ENCODE assay signal across 8 cellular contexts in the genomic region with DNA sequence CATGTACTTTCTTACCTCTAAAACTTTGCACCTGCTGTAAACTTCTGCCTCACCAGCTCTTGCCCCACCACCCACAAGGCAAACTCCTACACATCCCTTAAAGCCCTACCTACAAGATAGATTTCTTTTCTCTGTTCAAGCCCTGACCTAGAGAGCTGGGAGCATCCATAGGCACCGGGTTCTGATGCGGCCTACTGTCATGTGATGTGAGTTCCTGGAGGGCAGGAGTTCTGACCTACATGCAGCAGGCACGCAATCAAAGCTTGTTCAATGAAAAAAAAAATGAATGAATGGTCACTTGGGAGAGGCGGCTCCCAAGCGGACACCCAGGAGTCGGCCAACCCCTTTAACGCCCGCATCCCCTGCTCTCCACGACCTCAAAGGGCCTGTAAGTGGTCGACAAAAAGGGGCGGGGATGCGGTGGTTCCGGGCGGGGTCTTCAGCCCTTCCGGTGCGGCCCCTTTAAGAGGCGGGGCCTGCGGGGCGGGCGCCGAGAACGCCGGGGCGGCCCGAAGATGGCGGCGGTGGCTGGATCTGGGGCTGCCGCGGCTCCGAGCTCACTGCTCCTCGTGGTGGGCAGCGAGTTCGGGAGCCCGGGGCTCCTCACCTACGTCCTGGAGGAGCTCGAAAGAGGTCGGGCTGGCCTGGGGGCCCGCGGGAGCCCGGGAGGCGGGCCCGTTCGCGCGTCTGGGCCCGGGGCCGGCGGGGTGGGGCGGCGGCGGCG. TPM values are rescaled to one million over a fixed set of nuclear protein-coding genes. Genes with fewer than 3 reads are reported as not detected.
DNase-seq lines count a peak whose midpoint lies in the region; ATAC-seq and TF ChIP-seq lines count a peak whose summit lies in the region.

MAP1S (plus strand) TSS at position 493 of the 724 bp plus-strand sequence; CDS start at position 516, 23 bp downstream.

- H3K27ac ChIP-seq in RWPE2 (ENCODE audit: poor library complexity, severe bottlenecking) (peak within 1 kb of the TSS; percentile 29), gastroesophageal sphincter (peak within 1 kb of the TSS in 3 of 4 donors; percentile 70 to 83 (median 74)), neutrophil (peak within 1 kb of the TSS; percentile 77), suprapubic skin (peak within 1 kb of the TSS; percentile 56)

- H3K4me3 ChIP-seq in RWPE2 (ENCODE audit: severe bottlenecking) (peak within 1 kb of the TSS; percentile 74), gastroesophageal sphincter (peak within 1 kb of the TSS; percentile 95), neutrophil (ENCODE audit: low read depth in 1 of 2, low read length in 1 of 2) (peak within 1 kb of the TSS; percentile 80 to 83), suprapubic skin (peak within 1 kb of the TSS; percentile 93)

- WGBS in gastroesophageal sphincter (ENCODE audit: low coverage in 1 of 2), 2 donors = 0 to 5% methylated on average over 3 to 13 of the region's 52 CpGs
- WGBS in suprapubic skin = 4% methylated on average over 9 of the region's 52 CpGs

- peaks cover 10% of the 10 kb centered on the region for H3K36me3 ChIP-seq in RWPE2 (ENCODE audit: low read depth)
- peaks cover 0 to 18% of the 10 kb centered on the region in 2 donors for H3K36me3 ChIP-seq in gastroesophageal sphincter
- H3K36me3 ChIP-seq in neutrophil = peaks cover 19% of the 10 kb centered on the region
- H3K36me3 ChIP-seq in suprapubic skin = peaks cover 13% of the 10 kb centered on the region

- TF ChIP-seq POLR2A in GM19099 (IDR thresholded peaks at IDR 0.05; ENCODE audit: extremely low read depth, insufficient read length, low read depth) (peak; percentile 86), gastroesophageal sphincter (IDR thresholded peaks at IDR 0.05) (peak; percentile 57 to 62), suprapubic skin (IDR thresholded peaks at IDR 0.05) (no peak)

- TF ChIP-seq EP300 in gastroesophageal sphincter (IDR thresholded peaks at IDR 0.05) (no peak), suprapubic skin (IDR thresholded peaks at IDR 0.05) (no peak)

- TF ChIP-seq CTCF in RWPE2 (IDR thresholded peaks at IDR 0.05; ENCODE audit: poor library complexity, severe bottlenecking) (no peak), gastroesophageal sphincter (IDR thresholded peaks at IDR 0.05) (no peak), neutrophil (IDR thresholded peaks at IDR 0.05) (peak; percentile 21), suprapubic skin (IDR thresholded peaks at IDR 0.05) (no peak)

- peak; percentile 65 for ATAC-seq in RWPE2 (ENCODE audit: low read depth)
- no peak for ATAC-seq in gastroesophageal sphincter

- H3K9me3 ChIP-seq in RWPE2 (ENCODE audit: severe bottlenecking) (no peaks in the 10 kb centered on the region), gastroesophageal sphincter (no peaks in the 10 kb centered on the region), neutrophil (no peaks in the 10 kb centered on the region), suprapubic skin (no peaks in the 10 kb centered on the region)

- peaks cover 5% of the 10 kb centered on the region for H3K4me1 ChIP-seq in RWPE2 (ENCODE audit: insufficient read depth, poor library complexity, severe bottlenecking)
- peaks cover 0 to 65% (median 28%) of the 10 kb centered on the region in 3 donors for H3K4me1 ChIP-seq in gastroesophageal sphincter
- H3K4me1 ChIP-seq in neutrophil (ENCODE audit: control insufficient read depth in 1 of 2, insufficient read depth in 1 of 2, low read depth in 1 of 2, low read length in 1 of 2) = peaks cover 59 to 60% of the 10 kb centered on the region in 2 experiments
- H3K4me1 ChIP-seq in suprapubic skin = peaks cover 47% of the 10 kb centered on the region

- DNase-seq in AG20443 (ENCODE audit: low spot score) (peak; percentile 91), HT1080 (ENCODE audit: low read depth) (peak; percentile 67), RWPE2 (ENCODE audit: low spot score) (no peak), suprapubic skin (ENCODE audit: low spot score in 2 of 2) (no peak)
- peak; percentile 39 for DNase-seq in activated gamma-delta T cell treated with anti-CD3 and anti-CD28 coated beads, Interleukin-2, amount 50 U/mL, for 16 hours (ENCODE audit: low read depth)

- H3K27me3 ChIP-seq in RWPE2 (ENCODE audit: insufficient read depth, poor library complexity, severe bottlenecking) (no peaks in the 10 kb centered on the region), gastroesophageal sphincter (peaks cover 2% of the 10 kb centered on the region), neutrophil (no peaks in the 10 kb centered on the region), suprapubic skin (no peaks in the 10 kb centered on the region)

RNA-seq across cellular contexts. Expression of gene MAP1S, which starts in this region (rescaled TPM):
- 30.3 and 45.0 TPM in 2 replicates for total RNA-seq in HT1080 (2014; rRNA removed; shearing (Covaris generic))
- 35.3 and 45.2 TPM in 2 replicates for polyA plus RNA-seq in HT1080 (2015; cell fraction: cytosol; rRNA removed)
- polyA plus RNA-seq in HT1080 (2015; cell fraction: nucleus; rRNA removed) = 51.4 and 52.3 TPM in 2 replicates
- total RNA-seq in gastroesophageal sphincter (10 to 100 TPM; 18.8 to 47.3 (median 23.9) TPM), suprapubic skin (10 to 100 TPM; 16.8 to 42.5 (median 26.4) TPM)

Comparison
In these comparisons a context has a peak if more than half of its experiments do, and no peak if none do; other contexts are left out.
1. DNase-seq: peak in AG20443 (single experiment), HT1080 (single experiment) and activated gamma-delta T cell treated with anti-CD3 and anti-CD28 coated beads, Interleukin-2, amount 50 U/mL, for 16 hours (single experiment); none in RWPE2 (single experiment) and suprapubic skin (0 of 2).
2. POLR2A ChIP-seq: peak in GM19099 (single experiment) and gastroesophageal sphincter (2 of 2); none in suprapubic skin (0 of 2).
3. Peak in every context shown above with its lines, with median percentiles within 50 percentile points of each other: H3K27ac ChIP-seq and H3K4me3 ChIP-seq.